Comparison of ENCODE assay signal across 8 cellular contexts in the genomic region with DNA sequence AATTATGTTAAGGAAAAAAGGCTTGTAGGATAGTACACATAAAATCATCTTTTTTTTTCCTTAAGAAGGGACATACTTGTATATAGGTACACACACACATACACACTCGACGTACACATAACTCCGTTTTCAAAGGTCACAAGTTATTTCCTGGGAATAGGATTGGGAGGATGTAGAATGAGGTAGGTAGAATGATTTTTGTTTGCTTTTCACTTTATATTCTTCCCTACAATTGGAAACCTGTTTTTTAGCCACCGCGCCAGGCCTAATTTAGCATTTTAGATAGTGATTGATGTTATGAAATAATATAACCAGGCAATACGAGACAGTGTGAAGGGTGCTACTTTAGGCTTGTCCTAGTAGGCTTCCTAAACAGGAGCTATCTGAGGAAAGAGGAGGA. TPM values are rescaled to one million over a fixed set of nuclear protein-coding genes. Genes with fewer than 3 reads are reported as not detected.
DNase-seq lines count a peak whose midpoint lies in the region; ATAC-seq and TF ChIP-seq lines count a peak whose summit lies in the region.

No MANE protein-coding gene starts in this region.

- H3K36me3 Mint-ChIP-seq in H9 (ENCODE audit: insufficient read depth in 1 of 3, low read depth in 3 of 3) (peaks cover 16 to 20% (median 19%) of the 10 kb centered on the region in 3 experiments), WTC11 (peaks cover 19% of the 10 kb centered on the region)

- H3K9me3 ChIP-seq in H9 (ENCODE audit: control insufficient read depth, low read depth, low read length) (no peaks in the 10 kb centered on the region), spleen (no peaks in the 10 kb centered on the region)

- DNase-seq in H9 (no peak), WTC11 (ENCODE audit: low spot score) (no peak), spleen (no peak), NCI-H2171 treated with DMSO at 0.1 percent for 48 hours (lab: John Stamatoyannopoulos, UW) (no peak), posterior vena cava (ENCODE audit: low spot score) (no peak), HT-29 (ENCODE audit: low spot score) (no peak), DMS79 (lab: John Stamatoyannopoulos, UW) (no peak)

- no CpG with 5 or more reads among the region's 6 CpGs for WGBS in H9 (ENCODE audit: extremely low coverage, insufficient read length, low lambda C conversion rate)
- WGBS in spleen, 5 donors = 83 to 90% (median 86%) methylated on average over 6 of the region's 6 CpGs

- H2BK20ac ChIP-seq in H9 (ENCODE audit: low read depth, low read length, poor library complexity, severe bottlenecking) = no peak overlapping the region

- H4K5ac ChIP-seq in H9 (ENCODE audit: insufficient read length, low read depth, low read length) = no peak overlapping the region

- intact Hi-C loops in spleen (cut with DNase I; ENCODE audit: low total_unique reads) = loop anchor here (10.0 kb wide), 1 partner anchor 125 kb away; the partner anchor contains the start of gene USP7
- intact Hi-C loops in posterior vena cava (cut with DNase I) = loop anchor here in 1 of 2 donors (10.0 kb wide), 1 partner anchor 125 kb away; the partner anchor contains the start of gene USP7

- no peak overlapping the region for H2BK120ac ChIP-seq in H9 (ENCODE audit: low read depth, low read length, poor library complexity, severe bottlenecking)

- no peak for TF ChIP-seq POLR2A in spleen (IDR thresholded peaks at IDR 0.05)

- H2BK15ac ChIP-seq in H9 (ENCODE audit: low read depth, low read length) = no peak overlapping the region

- no peak overlapping the region for H3K23ac ChIP-seq in H9 (ENCODE audit: insufficient read length, low read depth, low read length)

- H3K4ac ChIP-seq in H9 (ENCODE audit: low read depth, low read length) = no peak overlapping the region

- CTCF ChIA-PET in WTC11 (lab: Charles Lee) = interaction anchor here (0.9 to 1.8 kb wide), 3 partner anchors 39 to 81 kb away, joined by 3 to 6 read pairs (median 4); no protein-coding TSS in a partner anchor

- peak overlapping the region; percentile 50 for H3K4me2 ChIP-seq in H9 (ENCODE audit: insufficient read depth, insufficient read length, low read length)

- no peak overlapping the region for H3T11ph ChIP-seq in H9 (ENCODE audit: low read length)

- peak overlapping the region; percentile 36 to 85 (median 42) for H3K27ac Mint-ChIP-seq in H9
- peak overlapping the region; percentile 71 for H3K27ac Mint-ChIP-seq in WTC11

- peak overlapping the region; percentile 70 for H3K14ac ChIP-seq in H9 (ENCODE audit: insufficient read depth, low read length)

- H3K23me2 ChIP-seq in H9 (ENCODE audit: insufficient read length, low read depth, low read length, poor library complexity, severe bottlenecking) = peaks cover 18% of the 10 kb centered on the region

- ATAC-seq in WTC11 = no peak

- H3K9ac ChIP-seq in H9 (ENCODE audit: extremely low read depth, insufficient read length, low read length) = peak overlapping the region; percentile 53

- no peak overlapping the region for H2BK5ac ChIP-seq in H9 (ENCODE audit: insufficient read length, low read length)

- no peak overlapping the region for H2BK12ac ChIP-seq in H9 (ENCODE audit: insufficient read length, low read depth, low read length)

- H3K18ac ChIP-seq in H9 (ENCODE audit: insufficient read length, low read depth, low read length) = peak overlapping the region; percentile 64

- H3K79me2 ChIP-seq in H9 (ENCODE audit: insufficient read depth, low read length) = peaks cover 26% of the 10 kb centered on the region

- no peak overlapping the region for H4K8ac ChIP-seq in H9 (replicated peaks; ENCODE audit: insufficient read length, low read depth, low read length)

- H3K36me3 ChIP-seq in spleen = peaks cover 0 to 16% (median 4%) of the 10 kb centered on the region in 6 donors

- H3K56ac ChIP-seq in H9 (ENCODE audit: insufficient read length, low read depth, low read length) = no peak overlapping the region

- peak overlapping the region; percentile 32 for H2AFZ ChIP-seq in H9 (ENCODE audit: low read length)

- H3K4me1 ChIP-seq in H9 (ENCODE audit: insufficient read depth, low read length) = peaks cover 7% of the 10 kb centered on the region; the same call in 1 of the 2 replicates
- peaks cover 14 to 34% (median 27%) of the 10 kb centered on the region in 6 donors for H3K4me1 ChIP-seq in spleen

- no peak overlapping the region for H2AK5ac ChIP-seq in H9 (ENCODE audit: insufficient read length, low read length)

- no peaks in the 10 kb centered on the region for H3K27me3 ChIP-seq in H9 (ENCODE audit: insufficient read depth, low read length)
- H3K27me3 ChIP-seq in spleen (replicated peaks in 1 of 7) = no peaks in the 10 kb centered on the region

- peak overlapping the region; percentile 68 to 81 for H3K4me3 Mint-ChIP-seq in H9
- H3K4me3 Mint-ChIP-seq in WTC11 = peak overlapping the region; percentile 73

- no peaks in the 10 kb centered on the region for H3K79me1 ChIP-seq in H9 (ENCODE audit: insufficient read depth, low read depth, low read length, poor library complexity, severe bottlenecking)

- TF ChIP-seq CTCF in H9 (conservative IDR thresholded peaks at IDR 0.05) (no peak), WTC11 (IDR thresholded peaks at IDR 0.05) (no peak), spleen (IDR thresholded peaks at IDR 0.05 in 8 of 11, conservative IDR thresholded peaks at IDR 0.05 in 3 of 11) (no peak)

- H3K27ac ChIP-seq in H9 (ENCODE audit: insufficient read length, low read depth, low read length) (no peak overlapping the region), spleen (peak overlapping the region in 6 of 8 donors; percentile 90 to 100 (median 100))

- H3K4me3 ChIP-seq in iPS-11a (ENCODE audit: low read depth, low read length) (peak overlapping the region; percentile 65), spleen (peak overlapping the region in 3 of 8 donors; percentile 82 to 96 (median 85))

- H3K4me1 Mint-ChIP-seq in H9 (peaks cover 19 to 20% of the 10 kb centered on the region in 2 experiments), WTC11 (peaks cover 21% of the 10 kb centered on the region)

- H4K91ac ChIP-seq in H9 (ENCODE audit: insufficient read length, low read depth, low read length) = no peak overlapping the region

- H3K27me3 Mint-ChIP-seq in H9 (ENCODE audit: low read depth) = peaks cover 1% of the 10 kb centered on the region; the same call in 1 of the 2 replicates
- no peaks in the 10 kb centered on the region for H3K27me3 Mint-ChIP-seq in WTC11 (ENCODE audit: low read depth)

- POLR2A ChIA-PET in WTC11 (lab: Charles Lee) = no interaction called here

- no peaks in the 10 kb centered on the region for H4K20me1 ChIP-seq in H9 (ENCODE audit: control insufficient read depth, insufficient read depth, insufficient read length)

- H3K9me3 Mint-ChIP-seq in H9 (peaks cover 0 to 3% of the 10 kb centered on the region in 2 experiments; a peak in 1 of 5 replicates), WTC11 (no peaks in the 10 kb centered on the region)

TF ChIP-seq in WTC11, 78 proteins besides CTCF, POLR2A, EP300 and RAD21:
- no peak for TF ChIP-seq MLX (CRISPR knock-in tag; IDR thresholded peaks at IDR 0.05)
- no peak for TF ChIP-seq MYBL2 (CRISPR knock-in tag; IDR thresholded peaks at IDR 0.05)
- no peak for TF ChIP-seq FOXP1 (CRISPR knock-in tag; IDR thresholded peaks at IDR 0.05; ENCODE audit: borderline replicate concordance)
- no peak for TF ChIP-seq CDX4 (CRISPR knock-in tag; IDR thresholded peaks at IDR 0.05; ENCODE audit: borderline replicate concordance)
- TF ChIP-seq ERG (CRISPR knock-in tag; IDR thresholded peaks at IDR 0.05) = no peak
- TF ChIP-seq HMGA2 (CRISPR knock-in tag; IDR thresholded peaks at IDR 0.05) = no peak

RNA-seq across cellular contexts. Expression of gene HAPSTR1, which starts 1.8 kb away (rescaled TPM):
- 80.1 and 85.2 TPM in 2 replicates for total RNA-seq in H9 (2021)
- 54.3 to 59.1 TPM (median 56.4 TPM) in 3 replicates for total RNA-seq in WTC11 (2021)
- total RNA-seq in spleen = 10 to 100 TPM; 60.0 to 84.1 (median 76.3) TPM
- polyA plus RNA-seq in spleen = 10 to 100 TPM in 1 of 3 donors, 1 to 10 TPM in 2; 7.3 to 15.0 (median 8.4) TPM
- total RNA-seq in posterior vena cava = 10 to 100 TPM; 63.9 to 65.7 TPM
- total RNA-seq in HT-29 (2014; rRNA removed; shearing (Covaris generic)) = 30.3 and 31.4 TPM in 2 replicates
